10 cellular contexts compared by ENCODE assay signal in the genomic region with DNA sequence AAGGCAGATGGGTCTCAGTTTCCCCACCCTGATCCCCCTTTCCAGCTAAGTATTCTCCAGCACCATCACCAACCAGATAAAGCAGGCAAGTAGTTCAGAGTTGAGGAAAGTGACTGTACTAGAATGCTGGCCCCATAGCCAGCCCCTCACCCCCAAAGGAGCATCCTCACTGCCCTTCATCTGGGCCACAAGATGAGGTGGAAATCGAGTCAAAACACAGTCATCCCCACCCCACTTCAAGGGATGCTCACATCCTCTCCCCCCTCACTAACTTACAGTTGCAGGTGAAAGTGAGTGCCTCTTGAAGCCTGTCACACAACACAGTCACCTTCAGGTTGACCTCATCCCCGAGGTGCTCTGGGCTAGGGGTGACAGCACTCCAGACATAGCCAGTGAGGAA. TPM values are rescaled to one million over a fixed set of nuclear protein-coding genes. Genes with fewer than 3 reads are reported as not detected.
DNase-seq lines count a peak whose midpoint lies in the region; ATAC-seq and TF ChIP-seq lines count a peak whose summit lies in the region.
"Had no signal": no experiment of that assay in that cellular context is flagged by ENCODE, and none has a peak within 500 bp of the region (broad histone marks: within the 10 kb centered on the region; RNA-seq: fewer than 3 reads in every experiment).

No MANE protein-coding gene starts in this region.

- peak overlapping the region; percentile 96 for H3K27ac Mint-ChIP-seq in T-helper 17 cell
- H3K27ac Mint-ChIP-seq in effector memory CD8-positive, alpha-beta T cell, result peak overlapping the region in 1 of 2 donors; percentile 97
- peak overlapping the region; percentile 89 for H3K27ac Mint-ChIP-seq in stimulated activated memory B cell treated with anti-CD40 and anti-IgM and Interleukin-4, amounts not matched to agents 10 μg/mL and 1 μg/mL and 100 μg/mL, for 72 hours

- ATAC-seq in T-helper 17 cell (no peak), GM21381 (IDR thresholded peaks at IDR 0.05; ENCODE audit: unreplicated experiment) (no peak)
- peak; percentile 10 for ATAC-seq in effector memory CD8-positive, alpha-beta T cell (replicated peaks)
- peak; percentile 14 for ATAC-seq in stimulated activated memory B cell treated with anti-CD40 and anti-IgM and Interleukin-4, amounts not matched to agents 10 μg/mL and 1 μg/mL and 100 μg/mL, for 72 hours

- no peak overlapping the region for H3K4me3 Mint-ChIP-seq in T-helper 17 cell
- no peak overlapping the region for H3K4me3 Mint-ChIP-seq in effector memory CD8-positive, alpha-beta T cell
- H3K4me3 Mint-ChIP-seq in stimulated activated memory B cell treated with anti-CD40 and anti-IgM and Interleukin-4, amounts not matched to agents 10 μg/mL and 1 μg/mL and 100 μg/mL, for 72 hours, result no peak overlapping the region

- no peaks in the 10 kb centered on the region for H3K4me1 ChIP-seq in HEK293 (ENCODE audit: control insufficient read depth, insufficient read depth, low read length)

- DNase-seq in T-helper 17 cell (no peak), GM10266 (ENCODE audit: extremely low spot score) (no peak), COLO829 (ENCODE audit: low spot score) (no peak)
- DNase-seq in effector memory CD8-positive, alpha-beta T cell, result no peak
- DNase-seq: DMS 273 treated with DMSO at 0.1 percent for 48 hours, NCI-H1436 had no signal

- peaks cover 0 to 15% of the 10 kb centered on the region in 2 experiments; a peak in 1 of 3 replicates for H3K36me3 ChIP-seq in HEK293 (ENCODE audit: control insufficient read depth in 2 of 2, insufficient read depth in 1 of 2, low read length in 2 of 2)

- POLR2A ChIA-PET in HEK293 (lab: Yijun Ruan, JAX), result no interaction called here

- CTCF ChIA-PET in HEK293 (lab: Yijun Ruan, JAX), result no interaction called here

- H3K9me3 ChIP-seq in HEK293 (ENCODE audit: control insufficient read depth, insufficient read depth, low read depth, low read length) (no peaks in the 10 kb centered on the region), T-helper 17 cell (ENCODE audit: control insufficient read depth, low read length, poor library complexity, severe bottlenecking) (no peaks in the 10 kb centered on the region)

- no peaks in the 10 kb centered on the region for H3K27me3 Mint-ChIP-seq in T-helper 17 cell
- no peaks in the 10 kb centered on the region for H3K27me3 Mint-ChIP-seq in effector memory CD8-positive, alpha-beta T cell
- no peaks in the 10 kb centered on the region for H3K27me3 Mint-ChIP-seq in stimulated activated memory B cell treated with anti-CD40 and anti-IgM and Interleukin-4, amounts not matched to agents 10 μg/mL and 1 μg/mL and 100 μg/mL, for 72 hours
- H3K27me3 Mint-ChIP-seq: naive thymus-derived CD8-positive, alpha-beta T cell had no signal

- TF ChIP-seq CTCF in HEK293 (tag by site-specific recombination; IDR thresholded peaks at IDR 0.05) (no peak), GM10266 (IDR thresholded peaks at IDR 0.05; ENCODE audit: control insufficient read depth, insufficient read depth, low read depth, missing control alignments) (no peak)

- H3K4me1 Mint-ChIP-seq in T-helper 17 cell, result peaks cover 61% of the 10 kb centered on the region
- H3K4me1 Mint-ChIP-seq in effector memory CD8-positive, alpha-beta T cell (ENCODE audit: low read depth in 2 of 2), result peaks cover 5 to 40% of the 10 kb centered on the region in 2 donors
- H3K4me1 Mint-ChIP-seq in stimulated activated memory B cell treated with anti-CD40 and anti-IgM and Interleukin-4, amounts not matched to agents 10 μg/mL and 1 μg/mL and 100 μg/mL, for 72 hours, result peaks cover 99% of the 10 kb centered on the region

- no peak overlapping the region for H3K27ac ChIP-seq in HEK293 (ENCODE audit: extremely low read depth, low read depth, low read length)

- no peaks in the 10 kb centered on the region for H3K9me3 Mint-ChIP-seq in effector memory CD8-positive, alpha-beta T cell
- no peaks in the 10 kb centered on the region for H3K9me3 Mint-ChIP-seq in stimulated activated memory B cell treated with anti-CD40 and anti-IgM and Interleukin-4, amounts not matched to agents 10 μg/mL and 1 μg/mL and 100 μg/mL, for 72 hours
- H3K9me3 Mint-ChIP-seq: naive thymus-derived CD8-positive, alpha-beta T cell had no signal

- H3K36me3 Mint-ChIP-seq in T-helper 17 cell (ENCODE audit: low read depth), result peaks cover 4% of the 10 kb centered on the region
- peaks cover 15% of the 10 kb centered on the region for H3K36me3 Mint-ChIP-seq in effector memory CD8-positive, alpha-beta T cell (ENCODE audit: insufficient read depth)
- H3K36me3 Mint-ChIP-seq in stimulated activated memory B cell treated with anti-CD40 and anti-IgM and Interleukin-4, amounts not matched to agents 10 μg/mL and 1 μg/mL and 100 μg/mL, for 72 hours, result peaks cover 60% of the 10 kb centered on the region

- H3K4me3 ChIP-seq in HEK293 (ENCODE audit: low read depth, low read length), result no peak overlapping the region

TF ChIP-seq in HEK293, 187 proteins besides CTCF, POLR2A, EP300 and RAD21:
- TF ChIP-seq HOXC10 (CRISPR knock-in tag; IDR thresholded peaks at IDR 0.05) (no peak), ZNF530 (tag by site-specific recombination; IDR thresholded peaks at IDR 0.05; ENCODE audit: low read depth) (no peak), ZSCAN5A (tag by site-specific recombination; IDR thresholded peaks at IDR 0.05) (no peak), PRDM1 (tag by site-specific recombination; IDR thresholded peaks at IDR 0.05) (peak; percentile 46), OSR2 (tag by site-specific recombination; IDR thresholded peaks at IDR 0.05) (no peak), ATF2 (tag by site-specific recombination; IDR thresholded peaks at IDR 0.05; ENCODE audit: low read depth) (no peak), ZIC2 (tag by site-specific recombination; IDR thresholded peaks at IDR 0.05) (no peak)

RNA-seq across cellular contexts. Expression of gene PIK3C2B, which starts 30.4 kb away (rescaled TPM):
- total RNA-seq in T-helper 17 cell, result 10 to 100 TPM; 35.7 to 51.9 TPM

RNA-seq across cellular contexts. Expression of gene MDM4, which starts 52.0 kb away (rescaled TPM):
- 100 to 1,000 TPM; 205 to 225 TPM for total RNA-seq in T-helper 17 cell

RNA-seq across cellular contexts. Expression of gene PPP1R15B, which starts 52.6 kb away (rescaled TPM):
- total RNA-seq in T-helper 17 cell, result 100 to 1,000 TPM; 207 to 266 TPM

Comparison
In these comparisons a context has a peak if more than half of its experiments do, and no peak if none do; other contexts are left out.
1. ATAC-seq: peak in effector memory CD8-positive, alpha-beta T cell (single experiment) and stimulated activated memory B cell treated with anti-CD40 and anti-IgM and Interleukin-4, amounts not matched to agents 10 μg/mL and 1 μg/mL and 100 μg/mL, for 72 hours (single experiment); none in T-helper 17 cell (single experiment) and GM21381 (single experiment).